ENCODE assay signal across 8 cellular contexts in the genomic region with DNA sequence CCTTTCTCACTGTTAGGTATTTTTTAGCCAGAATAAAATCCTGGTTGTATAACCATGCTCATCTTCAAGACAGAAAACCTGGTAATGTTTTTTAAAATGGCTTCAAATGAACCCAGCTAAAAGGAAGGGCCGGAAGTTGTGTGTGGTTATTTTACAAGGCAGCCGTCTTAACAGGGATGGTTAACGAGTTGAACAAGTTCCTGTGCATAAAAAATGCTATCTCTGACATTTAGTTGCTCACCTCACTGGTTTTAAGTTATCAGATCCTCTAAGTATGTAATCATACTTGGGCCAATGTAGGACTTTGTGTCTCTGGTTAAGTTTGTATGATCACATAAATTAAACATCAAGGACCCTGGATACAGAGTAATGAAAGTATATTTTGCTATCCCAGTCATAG. TPM values are rescaled to one million over a fixed set of nuclear protein-coding genes. Genes with fewer than 3 reads are reported as not detected.
A peak's percentile ranks its signal among the peaks of the same experiment; 100 is the strongest.
DNase-seq lines count a peak whose midpoint lies in the region; ATAC-seq and TF ChIP-seq lines count a peak whose summit lies in the region.

No MANE protein-coding gene starts in this region.

- no peaks in the 10 kb centered on the region for H3K9me3 Mint-ChIP-seq in activated naive CD4-positive, alpha-beta T cell treated with anti-CD3 and anti-CD28 coated beads, Interleukin-2, amount 50 U/mL, for 24 hours

- intact Hi-C loops in left lung (cut with DNase I), result no loop called here
- intact Hi-C loops in testis (cut with DNase I; ENCODE audit: low total_unique reads), result no loop called here

- H3K36me3 ChIP-seq in GM06990 (ENCODE audit: control insufficient read depth, insufficient read depth, low read length), result no peaks in the 10 kb centered on the region
- no peaks in the 10 kb centered on the region for H3K36me3 ChIP-seq in left lung
- H3K36me3 ChIP-seq in testis (ENCODE audit: low read depth, missing control alignments), result no peaks in the 10 kb centered on the region

- H3K4me3 ChIP-seq in GM06990 (replicated peaks; ENCODE audit: low read depth, low read length) (peak overlapping the region; percentile 93), left lung (peak overlapping the region; percentile 73 to 75), testis (peak overlapping the region; percentile 86 to 92)

- TF ChIP-seq CTCF in GM06990 (IDR thresholded peaks at IDR 0.05; ENCODE audit: insufficient read depth, low read length, poor library complexity, severe bottlenecking) (no peak), left lung (IDR thresholded peaks at IDR 0.05) (no peak), testis (IDR thresholded peaks at IDR 0.05) (no peak)

- H3K4me1 ChIP-seq in left lung, result peaks cover 3 to 44% of the 10 kb centered on the region in 2 donors
- peaks cover 6% of the 10 kb centered on the region for H3K4me1 ChIP-seq in testis

- peak overlapping the region; percentile 93 for H3K4me3 Mint-ChIP-seq in activated naive CD4-positive, alpha-beta T cell treated with anti-CD3 and anti-CD28 coated beads, Interleukin-2, amount 50 U/mL, for 24 hours

- H3K27me3 Mint-ChIP-seq in activated naive CD4-positive, alpha-beta T cell treated with anti-CD3 and anti-CD28 coated beads, Interleukin-2, amount 50 U/mL, for 24 hours, result no peaks in the 10 kb centered on the region

- ATAC-seq in GM21786 (IDR thresholded peaks at IDR 0.05; ENCODE audit: unreplicated experiment) (peak; percentile 36), left lung (no peak)

- peaks cover 44% of the 10 kb centered on the region for H3K4me1 Mint-ChIP-seq in activated naive CD4-positive, alpha-beta T cell treated with anti-CD3 and anti-CD28 coated beads, Interleukin-2, amount 50 U/mL, for 24 hours

- peak overlapping the region; percentile 95 for H3K27ac Mint-ChIP-seq in activated naive CD4-positive, alpha-beta T cell treated with anti-CD3 and anti-CD28 coated beads, Interleukin-2, amount 50 U/mL, for 24 hours

- H3K36me3 Mint-ChIP-seq in activated naive CD4-positive, alpha-beta T cell treated with anti-CD3 and anti-CD28 coated beads, Interleukin-2, amount 50 U/mL, for 24 hours, result peaks cover 2% of the 10 kb centered on the region

- DNase-seq in GM06990 (ENCODE audit: extremely low read depth, insufficient read length), result peak; percentile 41
- DNase-seq in NCI-H526 treated with DMSO at 0.1 percent for 48 hours (lab: John Stamatoyannopoulos, UW), result peak; percentile 19
- no peak for DNase-seq in left lung
- DNase-seq in testis, result no peak
- no peak for DNase-seq in Ammon's horn (ENCODE audit: low spot score)
- DNase-seq in COR-L47 (lab: John Stamatoyannopoulos, UW), result no peak

- WGBS in testis, 2 donors, result 24 to 47% methylated on average over 3 of the region's 3 CpGs

- no peak for TF ChIP-seq POLR2A in testis (IDR thresholded peaks at IDR 0.05)

- H3K9me3 ChIP-seq in left lung, result no peaks in the 10 kb centered on the region
- no peaks in the 10 kb centered on the region for H3K9me3 ChIP-seq in testis

- H3K27ac ChIP-seq in left lung, result peak overlapping the region; percentile 93 to 98
- peak overlapping the region; percentile 92 to 94 for H3K27ac ChIP-seq in testis

- H3K27me3 ChIP-seq in GM06990 (replicated peaks; ENCODE audit: control insufficient read depth, insufficient read depth, low read length), result no peaks in the 10 kb centered on the region
- H3K27me3 ChIP-seq in left lung, result no peaks in the 10 kb centered on the region
- no peaks in the 10 kb centered on the region for H3K27me3 ChIP-seq in testis

RNA-seq across cellular contexts. Expression of a gene that starts 2.1 kb away (rescaled TPM):
- 10 to 100 TPM; 72.9 to 85.0 TPM for total RNA-seq in left lung
- total RNA-seq in testis, result 100 to 1,000 TPM; 114 to 138 TPM
- polyA plus RNA-seq in testis (ENCODE audit: insufficient read depth, low read depth, low replicate concordance), result 65.8 TPM

Comparison
In these comparisons a context has a peak if more than half of its experiments do, and no peak if none do; other contexts are left out.
1. DNase-seq: peak in GM06990 (single experiment) and NCI-H526 treated with DMSO at 0.1 percent for 48 hours (single experiment); none in left lung (0 of 2), testis (single experiment), Ammon's horn (single experiment) and COR-L47 (single experiment).
2. Peak in every context shown above with its lines, with median percentiles within 50 percentile points of each other: H3K4me3 ChIP-seq.